10 cellular contexts compared by ENCODE assay signal in genomic region chr5:124583469-124584350, GRCh38.
DNase-seq lines count a peak whose midpoint lies in the region; ATAC-seq and TF ChIP-seq lines count a peak whose summit lies in the region.
"Had no signal": no experiment of that assay in that cellular context is flagged by ENCODE, and none has a peak within 500 bp of the region (broad histone marks: within the 10 kb centered on the region; RNA-seq: fewer than 3 reads in every experiment).

No MANE protein-coding gene starts in this region.

- no peaks in the 10 kb centered on the region for H3K9me2 ChIP-seq in OCI-LY1 (ENCODE audit: low read depth, low read length)

- peak overlapping the region; percentile 31; the same call in 1 of the 2 replicates for H3K4me2 ChIP-seq in OCI-LY1 (ENCODE audit: low read length)

- no peak overlapping the region for H3K4me3 ChIP-seq in OCI-LY1 (ENCODE audit: low read depth, low read length, poor library complexity, severe bottlenecking)
- H3K4me3 ChIP-seq: pancreas, SK-N-MC had no signal

- no peaks in the 10 kb centered on the region for H3K27me3 ChIP-seq in OCI-LY1 (ENCODE audit: insufficient read depth, low read length)
- H3K27me3 ChIP-seq: pancreas had no signal

- H3F3A ChIP-seq in OCI-LY1 (ENCODE audit: insufficient read depth, low read length), result no peaks in the 10 kb centered on the region

- H3K36me3 ChIP-seq in OCI-LY1 (ENCODE audit: insufficient read depth, low read length), result no peaks in the 10 kb centered on the region
- H3K36me3 ChIP-seq: pancreas had no signal

- no peak overlapping the region for H3K9ac ChIP-seq in OCI-LY1 (ENCODE audit: low read length)

- peak; percentile 99 for ATAC-seq in HG03097 (IDR thresholded peaks at IDR 0.05; ENCODE audit: low FRiP score, unreplicated experiment)

- peak; percentile 28 for DNase-seq in DMS 273 (lab: John Stamatoyannopoulos, UW; ENCODE audit: unreplicated experiment)
- DNase-seq in GM19238 (ENCODE audit: insufficient read length, low spot score), result peak; percentile 55
- peak; percentile 56 for DNase-seq in dermis blood vessel endothelial cell
- DNase-seq in stimulated activated CD4-positive, alpha-beta T cell treated with anti-CD3 and anti-CD28 coated beads, Interleukin-4, amount 100 ng/mL, for 4 hours, result peak; percentile 4 to 11
- no peak for DNase-seq in SK-N-DZ (ENCODE audit: low spot score)
- no peak for DNase-seq in NCI-H1092 treated with DMSO at 0.1 percent for 48 hours (lab: John Stamatoyannopoulos, UW)
- DNase-seq: pancreas had no signal

- H3K9me3 ChIP-seq in OCI-LY1 (ENCODE audit: low read length), result no peaks in the 10 kb centered on the region
- H3K9me3 ChIP-seq: pancreas had no signal

- peaks cover 30% of the 10 kb centered on the region for H3K4me1 ChIP-seq in OCI-LY1 (ENCODE audit: insufficient read depth, low read length, severe bottlenecking)

- H4K20me1 ChIP-seq in OCI-LY1 (ENCODE audit: insufficient read depth, low read length), result no peaks in the 10 kb centered on the region

- TF ChIP-seq CTCF in OCI-LY1 (IDR thresholded peaks at IDR 0.05; ENCODE audit: low read length), result no peak

- H3K79me2 ChIP-seq in OCI-LY1 (ENCODE audit: insufficient read depth, low read length), result no peaks in the 10 kb centered on the region

- H2AFZ ChIP-seq in OCI-LY1 (ENCODE audit: low read length), result peak overlapping the region; percentile 60

- peak overlapping the region; percentile 53 for H3K27ac ChIP-seq in OCI-LY1 (ENCODE audit: low read depth, low read length, poor library complexity, severe bottlenecking)
- H3K27ac ChIP-seq: pancreas, SK-N-MC had no signal

Comparison
In these comparisons a context has a peak if more than half of its experiments do, and no peak if none do; other contexts are left out.
1. DNase-seq: peak in DMS 273 (single experiment), GM19238 (single experiment), dermis blood vessel endothelial cell (single experiment) and stimulated activated CD4-positive, alpha-beta T cell treated with anti-CD3 and anti-CD28 coated beads, Interleukin-4, amount 100 ng/mL, for 4 hours (2 of 2); none in SK-N-DZ (single experiment) and NCI-H1092 treated with DMSO at 0.1 percent for 48 hours (single experiment).